Comparison of ENCODE assay signal across 16 cellular contexts in the genomic region with DNA sequence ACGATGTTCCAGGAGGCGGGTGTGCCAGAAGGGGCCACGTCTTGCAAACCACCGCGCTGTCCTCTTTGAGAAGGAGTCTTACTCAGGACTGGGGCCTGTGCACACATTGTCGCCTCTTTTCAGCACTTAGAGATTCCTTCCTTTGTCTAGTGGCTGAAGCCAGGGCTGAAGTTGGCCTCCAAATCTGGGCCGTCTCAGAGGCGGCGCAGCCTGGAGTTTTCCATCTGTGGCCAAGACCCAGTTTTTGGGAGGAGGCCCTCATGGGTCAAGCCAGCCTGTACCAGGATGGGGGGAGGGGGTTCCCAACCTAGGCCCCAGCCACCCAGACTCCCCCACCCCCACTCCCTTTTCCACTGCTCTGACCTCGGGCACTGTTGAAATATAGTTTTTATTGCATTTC. TPM values are rescaled to one million over a fixed set of nuclear protein-coding genes. Genes with fewer than 3 reads are reported as not detected.
DNase-seq lines count a peak whose midpoint lies in the region; ATAC-seq, FAIRE-seq and TF ChIP-seq lines count a peak whose summit lies in the region.
"Had no signal": no experiment of that assay in that cellular context is flagged by ENCODE, and none has a peak within 500 bp of the region (broad histone marks: within the 10 kb centered on the region; RNA-seq: fewer than 3 reads in every experiment).

No MANE protein-coding gene starts in this region.

- peaks cover 26% of the 10 kb centered on the region for H3K79me1 ChIP-seq in mesenchymal stem cell (replicated peaks; ENCODE audit: low read length, poor library complexity, severe bottlenecking)

- in situ Hi-C loops in K562 (cut with MboI): no loop called here

- H3K4me3 ChIP-seq in K562: no peak overlapping the region
- no peak overlapping the region for H3K4me3 ChIP-seq in mesenchymal stem cell (ENCODE audit: insufficient read depth in 1 of 2, low read depth in 1 of 2, low read length in 2 of 2)
- no peak overlapping the region for H3K4me3 ChIP-seq in gastroesophageal sphincter
- H3K4me3 ChIP-seq in left ventricle myocardium inferior: no peak overlapping the region

- no peak overlapping the region for H2BK15ac ChIP-seq in mesenchymal stem cell (ENCODE audit: low read depth, poor library complexity, severe bottlenecking)

- H3K36me3 ChIP-seq in K562 (ENCODE audit: control insufficient read depth, insufficient read depth, low read length) (peaks cover 44% of the 10 kb centered on the region), mesenchymal stem cell (ENCODE audit: control insufficient read depth in 1 of 2, insufficient read depth in 2 of 2, low read depth in 1 of 2, low read length in 2 of 2) (peaks cover 36 to 70% of the 10 kb centered on the region in 2 experiments), gastroesophageal sphincter (peaks cover 0 to 62% of the 10 kb centered on the region in 2 donors), left ventricle myocardium inferior (peaks cover 51% of the 10 kb centered on the region)

- no peak overlapping the region for H3K4ac ChIP-seq in mesenchymal stem cell (ENCODE audit: low read depth in 1 of 2, low read length in 2 of 2)

- H3K9me3 Mint-ChIP-seq in stimulated activated naive CD8-positive, alpha-beta T cell treated with anti-CD3 and anti-CD28 coated beads, Interleukin-15, amount 100 ng/mL, for 72 hours: no peaks in the 10 kb centered on the region

- no peak for ATAC-seq in stimulated activated naive CD8-positive, alpha-beta T cell treated with anti-CD3 and anti-CD28 coated beads, Interleukin-15, amount 100 ng/mL, for 72 hours
- no peak for ATAC-seq in stimulated activated naive CD8-positive, alpha-beta T cell treated with anti-CD3 and anti-CD28 coated beads, Interleukin-15, Interleukin-2, amounts not matched to agents 100 U/mL and 50 U/mL, for 24 hours
- ATAC-seq in K562: no peak
- ATAC-seq in gastroesophageal sphincter: no peak
- ATAC-seq: left ventricle myocardium superior had no signal

- H3K4me1 Mint-ChIP-seq in stimulated activated naive CD8-positive, alpha-beta T cell treated with anti-CD3 and anti-CD28 coated beads, Interleukin-15, amount 100 ng/mL, for 72 hours: peaks cover 15% of the 10 kb centered on the region

- H3K4me2 ChIP-seq in K562 (ENCODE audit: insufficient read depth, low read length) (no peak overlapping the region), mesenchymal stem cell (ENCODE audit: low read length, poor library complexity, severe bottlenecking) (no peak overlapping the region)

- H3K9me3 ChIP-seq in K562 (replicated peaks; ENCODE audit: control insufficient read depth, insufficient read depth, low read depth, low read length) (no peaks in the 10 kb centered on the region), mesenchymal stem cell (ENCODE audit: control insufficient read depth, low read length) (no peaks in the 10 kb centered on the region), gastroesophageal sphincter (no peaks in the 10 kb centered on the region), left ventricle myocardium inferior (replicated peaks) (no peaks in the 10 kb centered on the region)

- no peaks in the 10 kb centered on the region for H3K27me3 Mint-ChIP-seq in stimulated activated naive CD8-positive, alpha-beta T cell treated with anti-CD3 and anti-CD28 coated beads, Interleukin-15, amount 100 ng/mL, for 72 hours
- H3K27me3 Mint-ChIP-seq: activated naive CD8-positive, alpha-beta T cell had no signal

- no peak overlapping the region for H2BK12ac ChIP-seq in mesenchymal stem cell (ENCODE audit: low read length in 2 of 2)

- H3K27me3 ChIP-seq in K562 (ENCODE audit: control insufficient read depth in 2 of 2, insufficient read depth in 2 of 2, low read length in 2 of 2): no peaks in the 10 kb centered on the region
- no peaks in the 10 kb centered on the region for H3K27me3 ChIP-seq in mesenchymal stem cell (ENCODE audit: control insufficient read depth in 1 of 2, insufficient read depth in 1 of 2, low read length in 2 of 2)
- H3K27me3 ChIP-seq in gastroesophageal sphincter: no peaks in the 10 kb centered on the region
- no peaks in the 10 kb centered on the region for H3K27me3 ChIP-seq in left ventricle myocardium inferior (ENCODE audit: low read depth)

- no peak overlapping the region for H3K23ac ChIP-seq in mesenchymal stem cell (ENCODE audit: low read length in 2 of 2)

- no peak overlapping the region for H3K18ac ChIP-seq in mesenchymal stem cell (ENCODE audit: low read depth in 1 of 2, low read length in 2 of 2)

- H3K79me2 ChIP-seq in K562 (ENCODE audit: control insufficient read depth, insufficient read depth, low read length): no peaks in the 10 kb centered on the region

- no peak for DNase-seq in stimulated activated naive CD8-positive, alpha-beta T cell treated with anti-CD3 and anti-CD28 coated beads, Interleukin-15, amount 100 ng/mL, for 72 hours
- no peak for DNase-seq in stimulated activated naive CD8-positive, alpha-beta T cell treated with anti-CD3 and anti-CD28 coated beads, Interleukin-15, Interleukin-2, amounts not matched to agents 100 U/mL and 50 U/mL, for 24 hours
- DNase-seq in K562 (ENCODE audit: extremely low read depth in 1 of 4, low spot score in 3 of 4) (no peak), mesenchymal stem cell (no peak), left ventricle myocardium inferior (no peak), NCI-H146 treated with DMSO at 0.1 percent for 48 hours (lab: John Stamatoyannopoulos, UW; ENCODE audit: unreplicated experiment) (no peak), HUDEP-2 (lab: John Stamatoyannopoulos, UW; ENCODE audit: unreplicated experiment in 76 of 76) (no peak)
- DNase-seq: cortex of kidney, DMS 273 treated with DMSO at 0.1 percent for 48 hours, left ventricle myocardium superior, NCI-H1694, NCI-H524, WERI-Rb-1 had no signal

- no peak overlapping the region for H4K91ac ChIP-seq in mesenchymal stem cell (ENCODE audit: low read length)

- H4K20me1 ChIP-seq in K562 (replicated peaks; ENCODE audit: control insufficient read depth, insufficient read depth, low read length): no peaks in the 10 kb centered on the region; the same call in 1 of the 2 replicates

- H3K4me3 Mint-ChIP-seq in stimulated activated naive CD8-positive, alpha-beta T cell treated with anti-CD3 and anti-CD28 coated beads, Interleukin-15, amount 100 ng/mL, for 72 hours: peak overlapping the region; percentile 75
- H3K4me3 Mint-ChIP-seq: activated naive CD8-positive, alpha-beta T cell had no signal

- WGBS in K562 (ENCODE audit: insufficient coverage, low coverage, missing lambda C conversion rate): 88% methylated on average over 10 of the region's 10 CpGs
- 93% methylated on average over 6 of the region's 10 CpGs for WGBS in mesenchymal stem cell
- WGBS in gastroesophageal sphincter (ENCODE audit: low coverage in 1 of 2), 2 donors: 54% methylated on average over 3 of the region's 10 CpGs; no CpG with 5 or more reads in 1 of the 2 donors

- no peak for TF ChIP-seq CTCF in K562 (IDR thresholded peaks at IDR 0.05 in 2 of 3, conservative IDR thresholded peaks at IDR 0.05 in 1 of 3; ENCODE audit: insufficient read depth in 2 of 3, low read depth in 1 of 3, low read length in 3 of 3)
- TF ChIP-seq CTCF in gastroesophageal sphincter (IDR thresholded peaks at IDR 0.05): no peak
- TF ChIP-seq CTCF in left ventricle myocardium inferior (IDR thresholded peaks at IDR 0.05; ENCODE audit: borderline replicate concordance): no peak

- TF ChIP-seq EP300 in K562 (IDR thresholded peaks at IDR 0.05; ENCODE audit: low read length) (no peak), gastroesophageal sphincter (IDR thresholded peaks at IDR 0.05) (no peak)

- no TSS peak for BruUV-seq in K562 (replicated peaks; lab: Mats Ljungman, UMichigan)

- no peak for TF ChIP-seq RAD21 in K562 (CRISPR knock-in tag; conservative IDR thresholded peaks at IDR 0.05 in 1 of 2, IDR thresholded peaks at IDR 0.05 in 1 of 2)

- FAIRE-seq in K562 (lab: Jason Lieb, UNC): no peak
- FAIRE-seq: H54 had no signal

- H3K9ac ChIP-seq in K562 (ENCODE audit: insufficient read depth in 1 of 2, low read depth in 2 of 2, low read length in 2 of 2) (0 out of 4 replicates have a peak overlapping the region, but pooled peaks of 1 of the 2 experiments have one; percentile 43), mesenchymal stem cell (ENCODE audit: low read length) (peak overlapping the region; percentile 17)

- CTCF ChIA-PET in K562 (lab: Yijun Ruan, JAX; ENCODE audit: low intra/inter-chr PET ratio): no interaction called here

- H3K27ac Mint-ChIP-seq in stimulated activated naive CD8-positive, alpha-beta T cell treated with anti-CD3 and anti-CD28 coated beads, Interleukin-15, amount 100 ng/mL, for 72 hours: peak overlapping the region in 1 of 2 donors; percentile 74
- H3K27ac Mint-ChIP-seq: activated naive CD8-positive, alpha-beta T cell had no signal

- H2AFZ ChIP-seq in K562 (ENCODE audit: low read depth, low read length) (no peak overlapping the region), mesenchymal stem cell (ENCODE audit: low read depth, low read length) (no peak overlapping the region)

- no peak overlapping the region for H3K14ac ChIP-seq in mesenchymal stem cell (ENCODE audit: low read length in 2 of 2)

- no peak overlapping the region for H4K8ac ChIP-seq in mesenchymal stem cell (ENCODE audit: low read length)

- POLR2A ChIA-PET in K562 (lab: Yijun Ruan, JAX): interaction anchor here (0.7 to 6.9 kb wide), 3 partner anchors 11 to 68 kb away, joined by 4 to 41 read pairs (median 4); a partner anchor contains a TSS

- intact Hi-C loops in K562 (cut with micrococcal nuclease) (no loop called here), left ventricle myocardium inferior (cut with micrococcal nuclease) (no loop called here)

- H2BK5ac ChIP-seq in mesenchymal stem cell (ENCODE audit: low read depth, low read length, poor library complexity, severe bottlenecking): no peak overlapping the region

- TF ChIP-seq POLR2A in K562 (conservative IDR thresholded peaks at IDR 0.05) (no peak), gastroesophageal sphincter (IDR thresholded peaks at IDR 0.05) (no peak)

- H3K9me1 ChIP-seq in K562 (ENCODE audit: control insufficient read depth, insufficient read depth, low read length): peaks cover 4% of the 10 kb centered on the region

- H3K4me1 ChIP-seq in K562 (replicated peaks in 1 of 2; ENCODE audit: control insufficient read depth in 2 of 2, insufficient read depth in 2 of 2, low read length in 2 of 2): peaks cover 3 to 38% of the 10 kb centered on the region in 2 experiments; a peak in 4 of 5 replicates
- peaks cover 21% of the 10 kb centered on the region for H3K4me1 ChIP-seq in mesenchymal stem cell (ENCODE audit: control insufficient read depth, insufficient read depth, low read depth, low read length)
- peaks cover 0 to 46% (median 0%) of the 10 kb centered on the region in 3 donors for H3K4me1 ChIP-seq in gastroesophageal sphincter
- H3K4me1 ChIP-seq in left ventricle myocardium inferior: peaks cover 6% of the 10 kb centered on the region

- no peak overlapping the region for H2AK5ac ChIP-seq in mesenchymal stem cell (ENCODE audit: low read length, severe bottlenecking)

- H3K27ac ChIP-seq in K562 (ENCODE audit: extremely low read depth, low read depth, low read length): no peak overlapping the region
- no peak overlapping the region for H3K27ac ChIP-seq in mesenchymal stem cell (ENCODE audit: low read length, poor library complexity, severe bottlenecking)
- H3K27ac ChIP-seq in gastroesophageal sphincter: no peak overlapping the region
- no peak overlapping the region for H3K27ac ChIP-seq in left ventricle myocardium inferior (replicated peaks)
- H3K27ac ChIP-seq: WERI-Rb-1 had no signal

- no peak overlapping the region for H2BK120ac ChIP-seq in mesenchymal stem cell (ENCODE audit: low read depth, low read length)

RNA-seq across cellular contexts. Expression of a gene that starts 11.8 kb away (rescaled TPM):
- 16.0 and 39.6 TPM in 2 replicates for total RNA-seq in K562 (2011; cell fraction: chromatin; rRNA removed; ENCODE audit: low replicate concordance)
- total RNA-seq in K562 (2011; cell fraction: nucleolus; rRNA removed): 22.4 and 24.5 TPM in 2 replicates
- 14.4 and 15.8 TPM in 2 replicates for total RNA-seq in K562 (2011; cell fraction: nucleoplasm; rRNA removed)
- total RNA-seq in K562 (2014; rRNA removed) (2.5 and 3.5 TPM in 2 replicates), K562 (2014; rRNA removed; fragmentation: Illumina TruSeq; extraction: Trizol) (0.51 and 0.73 TPM in 2 replicates), K562 (2015; rRNA removed; fragmentation: Illumina TruSeq; extraction: Trizol) (1.6 and 2.4 TPM in 2 replicates), K562 (2021) (7.6 and 8.5 TPM in 2 replicates), gastroesophageal sphincter (1 to 10 TPM; 1.3 to 6.2 (median 4.2) TPM), left ventricle myocardium inferior (6.8 TPM)
- polyA plus RNA-seq in K562 (2011; rRNA removed) (2.2 and 5.1 TPM in 2 replicates), K562 (2014; fragmentation: Illumina TruSeq; extraction: Trizol) (1.5 and 2.5 TPM in 2 replicates), K562 (2014; fragmentation: Nextera tagmentation; extraction: Ambion mirVana) (under 1 TPM in 1 of 2 experiments, not detected in 1; 0.07 TPM), K562 (2014; rRNA removed) (7.1 and 7.7 TPM in 2 replicates)
- 2.8 and 3.7 TPM in 2 replicates for polyA plus RNA-seq in K562 (2011; cell fraction: cytosol; rRNA removed)
- 32.7 and 44.1 TPM in 2 replicates for polyA plus RNA-seq in K562 (2011; cell fraction: nucleus; rRNA removed)
- 4.9 and 11.8 TPM in 2 replicates for polyA plus RNA-seq in K562 (2012)
- 1.6 TPM in 2 replicates for polyA minus RNA-seq in K562 (2011; rRNA and poly(A)+ RNA removed)
- polyA minus RNA-seq in K562 (2011; cell fraction: cytosol; rRNA and poly(A)+ RNA removed): 1.8 and 4.5 TPM in 2 replicates
- polyA minus RNA-seq in K562 (2011; cell fraction: nucleus; rRNA and poly(A)+ RNA removed): 10.5 and 14.6 TPM in 2 replicates
- polyA plus RNA-seq in mesenchymal stem cell (2013, experiment 1 of 2): 5.5 TPM
- polyA plus RNA-seq in mesenchymal stem cell (2013, experiment 2 of 2): 5.3 TPM

RNA-seq across cellular contexts. Expression of a gene that starts 13.5 kb away (rescaled TPM):
- total RNA-seq in K562 (2011; cell fraction: chromatin; rRNA removed; ENCODE audit: low replicate concordance): 15.2 and 39.3 TPM in 2 replicates
- total RNA-seq in K562 (2011; cell fraction: nucleolus; rRNA removed): 28.5 and 28.7 TPM in 2 replicates
- total RNA-seq in K562 (2011; cell fraction: nucleoplasm; rRNA removed): 20.4 and 21.3 TPM in 2 replicates
- total RNA-seq in K562 (2014; rRNA removed) (43.5 and 67.6 TPM in 2 replicates), K562 (2014; rRNA removed; fragmentation: Illumina TruSeq; extraction: Trizol) (23.2 and 23.5 TPM in 2 replicates), K562 (2015; rRNA removed; fragmentation: Illumina TruSeq; extraction: Trizol) (32.7 and 33.2 TPM in 2 replicates), K562 (2021) (45.1 and 51.4 TPM in 2 replicates), gastroesophageal sphincter (10 to 100 TPM; 13.2 to 58.5 (median 19.9) TPM), left ventricle myocardium inferior (35.7 TPM)
- polyA plus RNA-seq in K562 (2011; rRNA removed) (33.8 and 43.2 TPM in 2 replicates), K562 (2014; fragmentation: Illumina TruSeq; extraction: Trizol) (72.3 and 80.9 TPM in 2 replicates), K562 (2014; fragmentation: Nextera tagmentation; extraction: Ambion mirVana) (1 to 10 TPM; 1.4 to 4.3 TPM), K562 (2014; rRNA removed) (68.0 and 83.8 TPM in 2 replicates)
- 30.2 and 37.1 TPM in 2 replicates for polyA plus RNA-seq in K562 (2011; cell fraction: cytosol; rRNA removed)
- polyA plus RNA-seq in K562 (2011; cell fraction: nucleus; rRNA removed): 47.2 and 60.1 TPM in 2 replicates
- 77.4 and 90.9 TPM in 2 replicates for polyA plus RNA-seq in K562 (2012)
- 13.6 and 18.4 TPM in 2 replicates for polyA minus RNA-seq in K562 (2011; rRNA and poly(A)+ RNA removed)
- 5.8 and 7.9 TPM in 2 replicates for polyA minus RNA-seq in K562 (2011; cell fraction: cytosol; rRNA and poly(A)+ RNA removed)
- polyA minus RNA-seq in K562 (2011; cell fraction: nucleus; rRNA and poly(A)+ RNA removed): 8.5 and 8.7 TPM in 2 replicates
- polyA plus RNA-seq in mesenchymal stem cell (2013, experiment 1 of 2): 151 TPM
- polyA plus RNA-seq in mesenchymal stem cell (2013, experiment 2 of 2): 152 TPM

RNA-seq across cellular contexts. Expression of a gene that starts 14.5 kb away (rescaled TPM):
- 83.2 and 239 TPM in 2 replicates for total RNA-seq in K562 (2011; cell fraction: chromatin; rRNA removed; ENCODE audit: low replicate concordance)
- total RNA-seq in K562 (2011; cell fraction: nucleolus; rRNA removed): 206 and 242 TPM in 2 replicates
- 112 and 116 TPM in 2 replicates for total RNA-seq in K562 (2011; cell fraction: nucleoplasm; rRNA removed)
- total RNA-seq in K562 (2014; rRNA removed) (110 and 138 TPM in 2 replicates), K562 (2014; rRNA removed; fragmentation: Illumina TruSeq; extraction: Trizol) (9.8 and 13.5 TPM in 2 replicates), K562 (2015; rRNA removed; fragmentation: Illumina TruSeq; extraction: Trizol) (28.7 and 32.9 TPM in 2 replicates), K562 (2021) (107 and 110 TPM in 2 replicates), gastroesophageal sphincter (10 to 100 TPM in 3 of 4 donors, 1 to 10 TPM in 1; 9.3 to 20.2 (median 15.6) TPM), left ventricle myocardium inferior (10.8 TPM)
- polyA plus RNA-seq in K562 (2011; rRNA removed) (22.6 and 38.0 TPM in 2 replicates), K562 (2014; fragmentation: Illumina TruSeq; extraction: Trizol) (19.0 and 35.4 TPM in 2 replicates), K562 (2014; fragmentation: Nextera tagmentation; extraction: Ambion mirVana) (1 to 10 TPM; 4.9 to 5.6 TPM), K562 (2014; rRNA removed) (124 and 143 TPM in 2 replicates)
- 38.5 and 83.5 TPM in 2 replicates for polyA plus RNA-seq in K562 (2011; cell fraction: cytosol; rRNA removed)
- 111 and 166 TPM in 2 replicates for polyA plus RNA-seq in K562 (2011; cell fraction: nucleus; rRNA removed)
- 45.8 and 50.2 TPM in 2 replicates for polyA plus RNA-seq in K562 (2012)
- polyA minus RNA-seq in K562 (2011; rRNA and poly(A)+ RNA removed): 9.1 and 9.9 TPM in 2 replicates
- 23.5 and 50.0 TPM in 2 replicates for polyA minus RNA-seq in K562 (2011; cell fraction: cytosol; rRNA and poly(A)+ RNA removed)
- 92.0 and 97.6 TPM in 2 replicates for polyA minus RNA-seq in K562 (2011; cell fraction: nucleus; rRNA and poly(A)+ RNA removed)
- 8.4 TPM for polyA plus RNA-seq in mesenchymal stem cell (2013, experiment 1 of 2)
- 8.6 TPM for polyA plus RNA-seq in mesenchymal stem cell (2013, experiment 2 of 2)

RNA-seq across cellular contexts. Expression of a gene that starts 17.2 kb away (rescaled TPM):
- total RNA-seq in K562 (2011; cell fraction: chromatin; rRNA removed; ENCODE audit: low replicate concordance): 19.6 and 23.8 TPM in 2 replicates
- 18.0 and 22.4 TPM in 2 replicates for total RNA-seq in K562 (2011; cell fraction: nucleolus; rRNA removed)
- total RNA-seq in K562 (2011; cell fraction: nucleoplasm; rRNA removed): 12.5 and 22.0 TPM in 2 replicates
- total RNA-seq in K562 (2014; rRNA removed): 191 and 236 TPM in 2 replicates
- 40.7 and 46.5 TPM in 2 replicates for total RNA-seq in K562 (2014; rRNA removed; fragmentation: Illumina TruSeq; extraction: Trizol)
- 66.9 and 67.3 TPM in 2 replicates for total RNA-seq in K562 (2015; rRNA removed; fragmentation: Illumina TruSeq; extraction: Trizol)
- 129 and 158 TPM in 2 replicates for total RNA-seq in K562 (2021)
- polyA plus RNA-seq in K562 (2011; rRNA removed): 70.2 and 75.9 TPM in 2 replicates
- polyA plus RNA-seq in K562 (2011; cell fraction: cytosol; rRNA removed): 111 and 153 TPM in 2 replicates
- 45.5 and 64.0 TPM in 2 replicates for polyA plus RNA-seq in K562 (2011; cell fraction: nucleus; rRNA removed)
- polyA plus RNA-seq in K562 (2012): 69.4 and 92.1 TPM in 2 replicates
- 72.5 and 85.4 TPM in 2 replicates for polyA plus RNA-seq in K562 (2014; fragmentation: Illumina TruSeq; extraction: Trizol)
- polyA plus RNA-seq in K562 (2014; fragmentation: Nextera tagmentation; extraction: Ambion mirVana): 10 to 100 TPM; 11.5 to 20.6 TPM
- 256 and 284 TPM in 2 replicates for polyA plus RNA-seq in K562 (2014; rRNA removed)
- 19.7 and 20.4 TPM in 2 replicates for polyA minus RNA-seq in K562 (2011; rRNA and poly(A)+ RNA removed)
- polyA minus RNA-seq in K562 (2011; cell fraction: cytosol; rRNA and poly(A)+ RNA removed): 15.6 and 16.5 TPM in 2 replicates
- 5.8 and 7.4 TPM in 2 replicates for polyA minus RNA-seq in K562 (2011; cell fraction: nucleus; rRNA and poly(A)+ RNA removed)
- polyA plus RNA-seq in mesenchymal stem cell (2013, experiment 1 of 2): 81.3 TPM
- 83.5 TPM for polyA plus RNA-seq in mesenchymal stem cell (2013, experiment 2 of 2)
- total RNA-seq in gastroesophageal sphincter: 100 to 1,000 TPM in 3 of 4 donors, 10 to 100 TPM in 1; 95.0 to 175 (median 113) TPM
- 206 TPM for total RNA-seq in left ventricle myocardium inferior

RNA-seq across cellular contexts. Expression of a gene that starts 19.6 kb away (rescaled TPM):
- 2.0 TPM in 1 of 2 replicates, not detected in the other for total RNA-seq in K562 (2011; cell fraction: chromatin; rRNA removed; ENCODE audit: low replicate concordance)
- 4.0 and 4.2 TPM in 2 replicates for total RNA-seq in K562 (2011; cell fraction: nucleolus; rRNA removed)
- total RNA-seq in K562 (2011; cell fraction: nucleoplasm; rRNA removed): 1.5 and 1.8 TPM in 2 replicates
- 5.0 and 5.8 TPM in 2 replicates for total RNA-seq in K562 (2014; rRNA removed)
- total RNA-seq in K562 (2014; rRNA removed; fragmentation: Illumina TruSeq; extraction: Trizol): 0.22 and 0.29 TPM in 2 replicates
- total RNA-seq in K562 (2015; rRNA removed; fragmentation: Illumina TruSeq; extraction: Trizol): 1.7 and 1.8 TPM in 2 replicates
- total RNA-seq in K562 (2021): 5.6 and 6.6 TPM in 2 replicates
- polyA plus RNA-seq in K562 (2011; rRNA removed): 2.3 and 4.2 TPM in 2 replicates
- polyA plus RNA-seq in K562 (2011; cell fraction: cytosol; rRNA removed): 6.2 and 11.3 TPM in 2 replicates
- polyA plus RNA-seq in K562 (2011; cell fraction: nucleus; rRNA removed): 2.0 and 2.3 TPM in 2 replicates
- polyA plus RNA-seq in K562 (2012): 3.7 and 11.4 TPM in 2 replicates
- polyA plus RNA-seq in K562 (2014; fragmentation: Illumina TruSeq; extraction: Trizol): 0.97 and 2.3 TPM in 2 replicates
- under 1 TPM in 1 of 2 experiments, not detected in 1; 0.04 TPM for polyA plus RNA-seq in K562 (2014; fragmentation: Nextera tagmentation; extraction: Ambion mirVana)
- polyA plus RNA-seq in K562 (2014; rRNA removed): 3.8 and 5.2 TPM in 2 replicates
- 0.96 and 1.6 TPM in 2 replicates for polyA minus RNA-seq in K562 (2011; rRNA and poly(A)+ RNA removed)
- 3.3 and 5.3 TPM in 2 replicates for polyA minus RNA-seq in K562 (2011; cell fraction: cytosol; rRNA and poly(A)+ RNA removed)
- polyA minus RNA-seq in K562 (2011; cell fraction: nucleus; rRNA and poly(A)+ RNA removed): 2.7 and 3.0 TPM in 2 replicates
- polyA plus RNA-seq in mesenchymal stem cell (2013, experiment 1 of 2): 5.3 TPM
- 5.1 TPM for polyA plus RNA-seq in mesenchymal stem cell (2013, experiment 2 of 2)
- 10 to 100 TPM; 13.2 to 34.4 (median 24.3) TPM for total RNA-seq in gastroesophageal sphincter
- total RNA-seq in left ventricle myocardium inferior: 11.7 TPM
